In the genomic region with DNA sequence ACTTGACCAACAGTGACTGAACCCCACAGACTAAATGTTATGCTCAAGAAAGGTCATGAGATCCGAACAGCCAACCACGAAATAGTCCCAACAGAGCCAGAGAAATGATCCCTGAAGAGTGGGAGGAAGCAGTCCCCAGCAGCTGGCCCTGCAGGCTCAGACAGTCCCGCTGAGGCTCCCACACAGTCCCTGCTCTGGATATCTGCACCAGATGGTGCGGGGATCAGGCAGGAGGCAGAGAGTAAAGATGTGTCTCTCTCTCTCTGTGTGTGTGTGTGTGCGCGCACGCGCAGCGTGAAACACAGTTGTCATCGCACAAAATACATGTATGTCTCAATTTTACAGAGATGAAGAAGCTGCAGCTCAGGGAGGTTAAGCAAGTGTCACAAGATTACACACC, we compare ENCODE assay signal across 19 cellular contexts. TPM values are rescaled to one million over a fixed set of nuclear protein-coding genes. Genes with fewer than 3 reads are reported as not detected.
DNase-seq lines count a peak whose midpoint lies in the region; ATAC-seq and TF ChIP-seq lines count a peak whose summit lies in the region.
"Had no signal": no experiment of that assay in that cellular context is flagged by ENCODE, and none has a peak within 500 bp of the region (broad histone marks: within the 10 kb centered on the region; RNA-seq: fewer than 3 reads in every experiment).

No MANE protein-coding gene starts in this region.

- H3K4me3 Mint-ChIP-seq in type B pancreatic cell: peak overlapping the region; percentile 55
- H3K4me3 Mint-ChIP-seq: activated naive CD4-positive, alpha-beta T cell treated with anti-CD3 and anti-CD28 coated beads for 36 hours; stimulated activated naive CD8-positive, alpha-beta T cell treated with anti-CD3 and anti-CD28 coated beads, Interleukin-15, Interleukin-2, amounts not matched to agents 100 ng/mL and 50 ng/mL, for 24 hours had no signal

- no peak overlapping the region for H3K27ac Mint-ChIP-seq in type B pancreatic cell
- H3K27ac Mint-ChIP-seq: activated naive CD4-positive, alpha-beta T cell treated with anti-CD3 and anti-CD28 coated beads for 36 hours; stimulated activated naive CD8-positive, alpha-beta T cell treated with anti-CD3 and anti-CD28 coated beads, Interleukin-15, Interleukin-2, amounts not matched to agents 100 ng/mL and 50 ng/mL, for 24 hours had no signal

- H3K27me3 ChIP-seq in dorsolateral prefrontal cortex: no peaks in the 10 kb centered on the region

- ATAC-seq in HG03442 (IDR thresholded peaks at IDR 0.05; ENCODE audit: unreplicated experiment) (no peak), GM18861 (IDR thresholded peaks at IDR 0.05; ENCODE audit: unreplicated experiment) (no peak)
- ATAC-seq: K562, Panc1 had no signal

- no peak overlapping the region for H3K4me3 ChIP-seq in dorsolateral prefrontal cortex
- H3K4me3 ChIP-seq: K562 had no signal

- intact Hi-C loops in dorsolateral prefrontal cortex (cut with DNase I): no loop called here

- no peaks in the 10 kb centered on the region for H3K27me3 Mint-ChIP-seq in type B pancreatic cell
- H3K27me3 Mint-ChIP-seq: stimulated activated naive CD8-positive, alpha-beta T cell treated with anti-CD3 and anti-CD28 coated beads, Interleukin-15, Interleukin-2, amounts not matched to agents 100 ng/mL and 50 ng/mL, for 24 hours had no signal

- H3K4me1 Mint-ChIP-seq in type B pancreatic cell (ENCODE audit: unreplicated experiment): peaks cover 28% of the 10 kb centered on the region

- TF ChIP-seq CTCF in dorsolateral prefrontal cortex (IDR thresholded peaks at IDR 0.05 in 54 of 56, conservative IDR thresholded peaks at IDR 0.05 in 2 of 56; ENCODE audit: low read depth in 1 of 56, partially characterized antibody in 56 of 56) (no peak), type B pancreatic cell (conservative IDR thresholded peaks at IDR 0.05) (no peak)

- no peaks in the 10 kb centered on the region for H3K36me3 Mint-ChIP-seq in type B pancreatic cell

- DNase-seq in NCI-H524 treated with DMSO at 0.1 percent for 48 hours (lab: John Stamatoyannopoulos, UW): peak; percentile 71
- DNase-seq in dorsolateral prefrontal cortex: peak; percentile 34 to 85 (median 72)
- peak; percentile 81 for DNase-seq in left kidney (ENCODE audit: low read depth, low spot score)
- DNase-seq in type B pancreatic cell (ENCODE audit: extremely low spot score, unreplicated experiment): no peak
- DNase-seq in mesenteric fat pad (ENCODE audit: low spot score): no peak
- DNase-seq: activated naive CD4-positive, alpha-beta T cell treated with anti-CD3 and anti-CD28 coated beads for 36 hours; effector CD8-positive, alpha-beta T cell; foreskin melanocyte; HCEC 1CT; mesendoderm; NCI-H1105 treated with DMSO at 0.1 percent for 48 hours; nucleus accumbens; stimulated activated CD4-positive, alpha-beta T cell treated with anti-CD3 and anti-CD28 coated beads, Interleukin-12 subunit alpha, Interleukin-12 subunit beta, amount 100 ng/mL, for 4 hours; T-helper 1 cell had no signal

- no peaks in the 10 kb centered on the region for H3K9me3 Mint-ChIP-seq in type B pancreatic cell
- H3K9me3 Mint-ChIP-seq: stimulated activated naive CD8-positive, alpha-beta T cell treated with anti-CD3 and anti-CD28 coated beads, Interleukin-15, Interleukin-2, amounts not matched to agents 100 ng/mL and 50 ng/mL, for 24 hours had no signal

- peak overlapping the region in 47 of 59 donors; percentile 1 to 84 (median 58) for H3K27ac ChIP-seq in dorsolateral prefrontal cortex

RNA-seq across cellular contexts. Expression of gene GUCY1A2, which starts 28.0 kb away (rescaled TPM):
- 10 to 100 TPM; 20.3 to 89.9 (median 64.0) TPM for total RNA-seq in dorsolateral prefrontal cortex
- total RNA-seq in type B pancreatic cell (ENCODE audit: low replicate concordance): 12.2 and 13.2 TPM in 2 replicates
- total RNA-seq in mesenteric fat pad: 6.9 TPM
- total RNA-seq: activated naive CD4-positive, alpha-beta T cell treated with anti-CD3 and anti-CD28 coated beads for 36 hours had no signal

Comparison
In these comparisons a context has a peak if more than half of its experiments do, and no peak if none do; other contexts are left out.
1. DNase-seq: peak in NCI-H524 treated with DMSO at 0.1 percent for 48 hours (single experiment), dorsolateral prefrontal cortex (10 of 10) and left kidney (single experiment); none in type B pancreatic cell (single experiment) and mesenteric fat pad (single experiment).